In genomic region chr1:14778882-14779594, GRCh38 we compare ENCODE assay signal across 8 cellular contexts.
DNase-seq lines count a peak whose midpoint lies in the region; ATAC-seq lines count a peak whose summit lies in the region.

No MANE protein-coding gene starts in this region.

- intact Hi-C loops in right cardiac atrium (cut with DNase I): no loop called here
- intact Hi-C loops in CD4-positive, alpha-beta memory T cell (cut with micrococcal nuclease): no loop called here

- ATAC-seq in right cardiac atrium: peak in 1 of 2 donors; percentile 34

- H3K27ac Mint-ChIP-seq in CD4-positive, alpha-beta memory T cell: no peak overlapping the region

- H3K36me3 ChIP-seq in Karpas-422 (ENCODE audit: insufficient read depth, low read length): no peaks in the 10 kb centered on the region
- H3K36me3 ChIP-seq in CD4-positive, alpha-beta memory T cell (ENCODE audit: insufficient read depth, low read length): no peaks in the 10 kb centered on the region

- no peaks in the 10 kb centered on the region for H3K79me2 ChIP-seq in Karpas-422 (ENCODE audit: low read length)

- peak; percentile 26 for DNase-seq in DMS79 treated with DMSO at 0.1 percent for 48 hours (lab: John Stamatoyannopoulos, UW)
- no peak for DNase-seq in DMS79 (lab: John Stamatoyannopoulos, UW)
- peak; percentile 76 for DNase-seq in Karpas-422
- DNase-seq in activated T-cell treated with anti-CD3 and anti-CD28 coated beads for 24 hours (ENCODE audit: low read depth): peak; percentile 5
- DNase-seq in right cardiac atrium: peak in 2 of 3 donors; percentile 35 to 61
- DNase-seq in stimulated activated CD4-positive, alpha-beta T cell treated with anti-CD3 and anti-CD28 coated beads, Interleukin-4, amount 100 ng/mL, for 1 hour: peak; percentile 18
- DNase-seq in cerebellar nuclear complex (lab: John Stamatoyannopoulos, UW): no peak
- no peak for DNase-seq in CD4-positive, alpha-beta memory T cell

- H3K4me1 Mint-ChIP-seq in CD4-positive, alpha-beta memory T cell: peaks cover 0 to 1% (median 0%) of the 10 kb centered on the region in 4 donors

- H3K4me1 ChIP-seq in Karpas-422 (ENCODE audit: low read length) (no peaks in the 10 kb centered on the region), right cardiac atrium (ENCODE audit: control insufficient read depth, insufficient read depth, low read length) (no peaks in the 10 kb centered on the region)
- H3K4me1 ChIP-seq in CD4-positive, alpha-beta memory T cell (ENCODE audit: insufficient read depth, low read length): no peaks in the 10 kb centered on the region

- H3K36me3 Mint-ChIP-seq in CD4-positive, alpha-beta memory T cell: no peaks in the 10 kb centered on the region

- H4K20me1 ChIP-seq in Karpas-422 (ENCODE audit: insufficient read depth, low read depth, low read length): no peaks in the 10 kb centered on the region

- H3K9me3 ChIP-seq in Karpas-422 (ENCODE audit: low read length): no peaks in the 10 kb centered on the region
- H3K9me3 ChIP-seq in right cardiac atrium (ENCODE audit: control insufficient read depth, low read length): no peaks in the 10 kb centered on the region
- H3K9me3 ChIP-seq in CD4-positive, alpha-beta memory T cell (ENCODE audit: control insufficient read depth in 1 of 2, low read length in 2 of 2): no peaks in the 10 kb centered on the region

- H2AFZ ChIP-seq in Karpas-422 (ENCODE audit: low read length): no peak overlapping the region

- no peak overlapping the region for H3K4me3 Mint-ChIP-seq in CD4-positive, alpha-beta memory T cell

- CTCF ChIA-PET in CD4-positive, alpha-beta memory T cell (lab: Charles Lee; ENCODE audit: partially characterized antibody): interaction anchor here (2.1 kb wide), 1 partner anchor 9 kb away, joined by 4 read pairs; no protein-coding TSS in a partner anchor

- H3K9me3 Mint-ChIP-seq in CD4-positive, alpha-beta memory T cell: no peaks in the 10 kb centered on the region

- POLR2A ChIA-PET in CD4-positive, alpha-beta memory T cell (lab: Charles Lee; ENCODE audit: partially characterized antibody): no interaction called here

- no peaks in the 10 kb centered on the region for H3K27me3 ChIP-seq in Karpas-422 (ENCODE audit: low read length)
- no peaks in the 10 kb centered on the region for H3K27me3 ChIP-seq in right cardiac atrium (ENCODE audit: control insufficient read depth, insufficient read depth)
- H3K27me3 ChIP-seq in CD4-positive, alpha-beta memory T cell (ENCODE audit: insufficient read depth, low read length): no peaks in the 10 kb centered on the region

- no peaks in the 10 kb centered on the region for H3K9me2 ChIP-seq in Karpas-422 (replicated peaks; ENCODE audit: insufficient read depth, low read length)

- H3K27ac ChIP-seq in Karpas-422 (ENCODE audit: low read length) (no peak overlapping the region), right cardiac atrium (ENCODE audit: low read length) (no peak overlapping the region)
- no peak overlapping the region for H3K27ac ChIP-seq in CD4-positive, alpha-beta memory T cell (ENCODE audit: low read depth, low read length)

- H3K9ac ChIP-seq in Karpas-422 (ENCODE audit: low read length): no peak overlapping the region

- WGBS in right cardiac atrium: 71% methylated on average over 10 of the region's 10 CpGs

- H3K27me3 Mint-ChIP-seq in CD4-positive, alpha-beta memory T cell: peaks cover 11 to 21% of the 10 kb centered on the region in 2 donors

- H3K4me3 ChIP-seq in Karpas-422 (ENCODE audit: low read length) (no peak overlapping the region), right cardiac atrium (ENCODE audit: low read length) (no peak overlapping the region)
- H3K4me3 ChIP-seq in CD4-positive, alpha-beta memory T cell (ENCODE audit: low read length in 2 of 2): no peak overlapping the region

- H3K4me2 ChIP-seq in Karpas-422 (ENCODE audit: low read depth, low read length, poor library complexity, severe bottlenecking): no peak overlapping the region

Comparison
In these comparisons a context has a peak if more than half of its experiments do, and no peak if none do; other contexts are left out.
1. DNase-seq: peak in DMS79 treated with DMSO at 0.1 percent for 48 hours (single experiment), Karpas-422 (single experiment), activated T-cell treated with anti-CD3 and anti-CD28 coated beads for 24 hours (single experiment), right cardiac atrium (2 of 3) and stimulated activated CD4-positive, alpha-beta T cell treated with anti-CD3 and anti-CD28 coated beads, Interleukin-4, amount 100 ng/mL, for 1 hour (single experiment); none in DMS79 (single experiment), cerebellar nuclear complex (0 of 2) and CD4-positive, alpha-beta memory T cell (0 of 5).